ENCODE assay signal across 18 cellular contexts in the genomic region with DNA sequence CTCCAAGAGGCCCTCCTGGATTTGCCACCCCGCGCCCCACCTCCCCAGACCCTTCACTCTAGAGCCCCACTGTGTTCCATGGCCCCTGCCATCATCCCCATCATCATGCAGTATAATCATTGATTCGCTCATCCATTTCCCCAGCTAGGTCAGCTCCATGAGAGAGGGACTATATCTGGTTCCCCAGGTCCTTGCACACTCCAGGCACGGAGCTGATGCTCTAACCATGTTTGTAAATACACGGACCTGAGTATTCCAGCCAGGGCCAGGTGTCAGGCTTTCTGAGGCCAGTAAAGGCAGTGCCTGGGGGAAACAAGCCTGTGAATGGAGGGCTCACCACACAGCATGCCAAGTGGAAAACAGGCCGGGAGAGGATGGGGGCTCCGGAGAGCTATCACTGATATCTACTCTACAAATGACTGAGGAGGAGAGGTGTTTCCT. TPM values are rescaled to one million over a fixed set of nuclear protein-coding genes. Genes with fewer than 3 reads are reported as not detected.
DNase-seq lines count a peak whose midpoint lies in the region; ATAC-seq and TF ChIP-seq lines count a peak whose summit lies in the region.
"Had no signal": no experiment of that assay in that cellular context is flagged by ENCODE, and none has a peak within 500 bp of the region (broad histone marks: within the 10 kb centered on the region; RNA-seq: fewer than 3 reads in every experiment).

No MANE protein-coding gene starts in this region.

- no peak for ATAC-seq in activated T-cell treated with anti-CD3 and anti-CD28 coated beads, Interleukin-2, amount 50 U/mL, for 4 hours
- ATAC-seq in gastroesophageal sphincter: no peak
- ATAC-seq in omental fat pad (ENCODE audit: low FRiP score): no peak
- no peak for ATAC-seq in GM19324 (IDR thresholded peaks at IDR 0.05; ENCODE audit: low FRiP score, unreplicated experiment)
- no peak for ATAC-seq in GM19455 (IDR thresholded peaks at IDR 0.05; ENCODE audit: unreplicated experiment)
- ATAC-seq: activated CD4-positive, alpha-beta T cell treated with anti-CD3 and anti-CD28 coated beads for 36 hours had no signal

- H3K4me1 ChIP-seq in gastroesophageal sphincter (peaks cover 0 to 100% (median 46%) of the 10 kb centered on the region in 3 donors), testis (peaks cover 29% of the 10 kb centered on the region)

- H3K4me3 Mint-ChIP-seq in activated T-cell treated with anti-CD3 and anti-CD28 coated beads, Interleukin-2, amount 50 U/mL, for 4 hours: no peak overlapping the region
- H3K4me3 Mint-ChIP-seq: activated CD4-positive, alpha-beta T cell treated with anti-CD3 and anti-CD28 coated beads for 36 hours; activated T-helper 1 cell treated with anti-CD3 and anti-CD28 coated beads, Interleukin-12 subunit alpha, Interleukin-12 subunit beta, Interleukin-2, Interleukin-4 antibody, amounts not matched to agents 30 ng/mL and 10 ng/mL and 1 ng/mL, durations not matched to agents 14 hours and 24 hours and 36 hours; CD4-positive, CD25-positive, alpha-beta regulatory T cell had no signal

- no peaks in the 10 kb centered on the region for H3K9me3 ChIP-seq in gastroesophageal sphincter
- no peaks in the 10 kb centered on the region for H3K9me3 ChIP-seq in testis
- H3K9me3 ChIP-seq: upper lobe of left lung had no signal

- TF ChIP-seq POLR2A in gastroesophageal sphincter (IDR thresholded peaks at IDR 0.05) (no peak), testis (IDR thresholded peaks at IDR 0.05) (no peak)

- H3K27me3 ChIP-seq in gastroesophageal sphincter (no peaks in the 10 kb centered on the region), testis (no peaks in the 10 kb centered on the region)
- H3K27me3 ChIP-seq: upper lobe of left lung had no signal

- H3K4me3 ChIP-seq in gastroesophageal sphincter: peak overlapping the region in 1 of 2 donors; percentile 23
- no peak overlapping the region for H3K4me3 ChIP-seq in testis
- H3K4me3 ChIP-seq: upper lobe of left lung had no signal

- peaks cover 7% of the 10 kb centered on the region for H3K4me1 Mint-ChIP-seq in activated T-cell treated with anti-CD3 and anti-CD28 coated beads, Interleukin-2, amount 50 U/mL, for 4 hours (ENCODE audit: low read depth)
- H3K4me1 Mint-ChIP-seq: CD4-positive, CD25-positive, alpha-beta regulatory T cell had no signal

- no peaks in the 10 kb centered on the region for H3K36me3 ChIP-seq in gastroesophageal sphincter
- H3K36me3 ChIP-seq in testis (ENCODE audit: low read depth, missing control alignments): no peaks in the 10 kb centered on the region
- H3K36me3 ChIP-seq: upper lobe of left lung had no signal

- intact Hi-C loops in testis (cut with DNase I; ENCODE audit: low total_unique reads): no loop called here

- no peak for TF ChIP-seq CTCF in gastroesophageal sphincter (IDR thresholded peaks at IDR 0.05)
- no peak for TF ChIP-seq CTCF in omental fat pad (IDR thresholded peaks at IDR 0.05)
- no peak for TF ChIP-seq CTCF in testis (IDR thresholded peaks at IDR 0.05)

- H3K36me3 Mint-ChIP-seq in activated T-cell treated with anti-CD3 and anti-CD28 coated beads, Interleukin-2, amount 50 U/mL, for 4 hours (ENCODE audit: insufficient read depth): no peaks in the 10 kb centered on the region
- H3K36me3 Mint-ChIP-seq: CD4-positive, CD25-positive, alpha-beta regulatory T cell had no signal

- H3K27ac ChIP-seq in gastroesophageal sphincter (peak overlapping the region in 3 of 4 donors; percentile 76 to 80 (median 79)), testis (no peak overlapping the region)

- 87 to 94% methylated on average over 2 to 5 of the region's 7 CpGs for WGBS in gastroesophageal sphincter (ENCODE audit: low coverage in 1 of 2), 2 donors
- WGBS in testis, 2 donors: 84 to 87% methylated on average over 7 of the region's 7 CpGs

- TF ChIP-seq EP300 in gastroesophageal sphincter (IDR thresholded peaks at IDR 0.05): no peak

- H3K9me3 Mint-ChIP-seq in activated T-cell treated with anti-CD3 and anti-CD28 coated beads, Interleukin-2, amount 50 U/mL, for 4 hours: no peaks in the 10 kb centered on the region
- H3K9me3 Mint-ChIP-seq: activated T-helper 1 cell treated with anti-CD3 and anti-CD28 coated beads, Interleukin-12 subunit alpha, Interleukin-12 subunit beta, Interleukin-2, Interleukin-4 antibody, amounts not matched to agents 30 ng/mL and 10 ng/mL and 1 ng/mL, durations not matched to agents 14 hours and 24 hours and 36 hours had no signal

- peak; percentile 8 for DNase-seq in activated T-cell treated with anti-CD3 and anti-CD28 coated beads, Interleukin-2, amount 50 U/mL, for 1 hour
- DNase-seq in activated T-cell treated with anti-CD3 and anti-CD28 coated beads, Interleukin-2, amount 50 U/mL, for 4 hours: no peak
- DNase-seq in omental fat pad (ENCODE audit: low spot score) (peak; percentile 21), testis (peak; percentile 9), 8988T (no peak)
- DNase-seq: activated CD4-positive, alpha-beta T cell treated with anti-CD3 and anti-CD28 coated beads for 36 hours; CD4-positive, CD25-positive, alpha-beta regulatory T cell; DMS79; NCI-H146; NCI-H345; SHP77 treated with DMSO at 0.1 percent for 48 hours; stimulated activated CD4-positive, alpha-beta T cell treated with anti-CD3 and anti-CD28 coated beads, Interleukin-1b, Interleukin-23, amount 100 ng/mL, for 48 hours; T-helper 9 cell had no signal

- peaks cover 9% of the 10 kb centered on the region for H3K27me3 Mint-ChIP-seq in activated T-cell treated with anti-CD3 and anti-CD28 coated beads, Interleukin-2, amount 50 U/mL, for 4 hours (ENCODE audit: low read depth)

RNA-seq across cellular contexts. Expression of a gene that starts 27.1 kb away (rescaled TPM):
- total RNA-seq in activated T-cell treated with anti-CD3 and anti-CD28 coated beads, Interleukin-2, amount 50 U/mL, for 4 hours: 1 to 10 TPM; 5.0 to 5.8 (median 5.3) TPM
- total RNA-seq in gastroesophageal sphincter: 100 to 1,000 TPM in 1 of 4 donors, 10 to 100 TPM in 3; 30.0 to 100 (median 42.4) TPM
- 10 to 100 TPM; 32.3 to 97.4 (median 67.0) TPM for total RNA-seq in omental fat pad
- 10 to 100 TPM in 1 of 2 donors, 1 to 10 TPM in 1; 8.5 to 11.0 TPM for total RNA-seq in testis
- 22.6 TPM for polyA plus RNA-seq in testis (ENCODE audit: insufficient read depth, low read depth, low replicate concordance)

RNA-seq across cellular contexts. Expression of a gene that starts 45.8 kb away (rescaled TPM):
- not detected for total RNA-seq in activated T-cell treated with anti-CD3 and anti-CD28 coated beads, Interleukin-2, amount 50 U/mL, for 4 hours
- total RNA-seq in gastroesophageal sphincter (10 to 100 TPM in 1 of 4 donors, 1 to 10 TPM in 3; 1.2 to 34.6 (median 3.4) TPM), omental fat pad (1 to 10 TPM; 1.3 to 5.7 (median 3.0) TPM), testis (10 to 100 TPM; 11.6 to 12.3 TPM)
- polyA plus RNA-seq in testis (ENCODE audit: insufficient read depth, low read depth, low replicate concordance): 18.2 TPM
- total RNA-seq: activated CD4-positive, alpha-beta T cell treated with anti-CD3 and anti-CD28 coated beads for 36 hours; activated T-helper 1 cell treated with anti-CD3 and anti-CD28 coated beads, Interleukin-12 subunit alpha, Interleukin-12 subunit beta, Interleukin-2, Interleukin-4 antibody, amounts not matched to agents 30 ng/mL and 10 ng/mL and 1 ng/mL, durations not matched to agents 14 hours and 24 hours and 36 hours; CD4-positive, CD25-positive, alpha-beta regulatory T cell had no signal
- polyA plus RNA-seq: CD4-positive, CD25-positive, alpha-beta regulatory T cell had no signal

RNA-seq across cellular contexts. Expression of a gene that starts 56.2 kb away (rescaled TPM):
- total RNA-seq in activated T-cell treated with anti-CD3 and anti-CD28 coated beads, Interleukin-2, amount 50 U/mL, for 4 hours: not detected
- total RNA-seq in gastroesophageal sphincter: under 1 TPM in 2 of 4 donors, not detected in 2; 0.27 to 0.46 TPM
- total RNA-seq in omental fat pad: under 1 TPM in 2 of 4 donors, not detected in 2; 0.19 to 0.24 TPM
- total RNA-seq in testis: under 1 TPM; 0.16 to 0.31 TPM
- 0.49 TPM for polyA plus RNA-seq in testis (ENCODE audit: insufficient read depth, low read depth, low replicate concordance)
- total RNA-seq: activated CD4-positive, alpha-beta T cell treated with anti-CD3 and anti-CD28 coated beads for 36 hours; CD4-positive, CD25-positive, alpha-beta regulatory T cell had no signal
- polyA plus RNA-seq: CD4-positive, CD25-positive, alpha-beta regulatory T cell had no signal

Comparison
In these comparisons a context has a peak if more than half of its experiments do, and no peak if none do; other contexts are left out.
1. DNase-seq: peak in activated T-cell treated with anti-CD3 and anti-CD28 coated beads, Interleukin-2, amount 50 U/mL, for 1 hour (single experiment), omental fat pad (single experiment) and testis (single experiment); none in activated T-cell treated with anti-CD3 and anti-CD28 coated beads, Interleukin-2, amount 50 U/mL, for 4 hours (single experiment) and 8988T (single experiment).
2. H3K27ac ChIP-seq: peak in gastroesophageal sphincter (3 of 4); none in testis (0 of 2).